In the genomic region with DNA sequence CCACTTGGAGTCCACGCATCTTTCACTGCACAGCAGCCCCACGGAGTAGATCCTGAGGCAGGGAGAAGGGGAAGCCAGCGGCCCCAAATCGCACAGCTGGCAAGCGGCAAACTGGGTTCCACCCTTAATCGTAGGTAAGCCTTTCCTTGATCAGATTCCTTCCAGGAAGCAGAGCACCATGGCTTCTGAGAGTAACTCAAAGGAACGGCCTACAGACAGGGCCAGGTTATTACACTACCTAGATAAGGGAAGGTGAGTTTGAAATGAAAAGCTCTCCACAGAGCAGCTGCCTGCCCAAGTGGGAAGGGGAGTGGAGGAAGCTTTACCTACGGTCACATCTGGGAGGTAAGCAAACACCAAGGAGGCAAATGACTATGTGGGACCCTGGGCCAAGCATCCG, we compare ENCODE assay signal across 30 cellular contexts.
"Had no signal": no experiment of that assay in that cellular context is flagged by ENCODE, and none has a peak within 500 bp of the region (broad histone marks: within the 10 kb centered on the region; RNA-seq: fewer than 3 reads in every experiment).

No MANE protein-coding gene starts in this region.

- H3K27me3 Mint-ChIP-seq: activated CD4-positive, alpha-beta memory T cell treated with anti-CD3 and anti-CD28 coated beads, Interleukin-2, amount 10 ng/mL, durations not matched to agents 7 days and 5 days; activated CD4-positive, alpha-beta T cell treated with anti-CD3 and anti-CD28 coated beads, Interleukin-2, amount 10 ng/mL, durations not matched to agents 7 days and 5 days; activated naive CD4-positive, alpha-beta T cell treated with anti-CD3 and anti-CD28 coated beads, Interleukin-2, amount 10 ng/mL, durations not matched to agents 7 days and 5 days; activated naive CD8-positive, alpha-beta T cell treated with anti-CD3 and anti-CD28 coated beads, Interleukin-2, amount 10 ng/mL, durations not matched to agents 7 days and 5 days; activated T-cell treated with anti-CD3 and anti-CD28 coated beads, Interleukin-2, amount 50 U/mL, for 24 hours; central memory CD8-positive, alpha-beta T cell; dendritic cell treated with granulocyte-macrophage colony-stimulating factor and Interleukin-4, amounts not matched to agents 40 ng/mL and 50 ng/mL, for 4 days had no signal

- H3K4me3 Mint-ChIP-seq: activated CD4-positive, alpha-beta memory T cell treated with anti-CD3 and anti-CD28 coated beads, Interleukin-2, amount 10 ng/mL, durations not matched to agents 7 days and 5 days; activated CD4-positive, alpha-beta T cell treated with anti-CD3 and anti-CD28 coated beads, Interleukin-2, amount 10 ng/mL, durations not matched to agents 7 days and 5 days; activated naive CD4-positive, alpha-beta T cell treated with anti-CD3 and anti-CD28 coated beads, Interleukin-2, amount 10 ng/mL, durations not matched to agents 7 days and 5 days; activated naive CD8-positive, alpha-beta T cell treated with anti-CD3 and anti-CD28 coated beads, Interleukin-2, amount 10 ng/mL, durations not matched to agents 7 days and 5 days; activated T-cell treated with anti-CD3 and anti-CD28 coated beads, Interleukin-2, amount 50 U/mL, for 24 hours; activated T-cell treated with anti-CD3 and anti-CD28 coated beads, Interleukin-2, amount 50 U/mL, for 72 hours; central memory CD8-positive, alpha-beta T cell; dendritic cell treated with granulocyte-macrophage colony-stimulating factor and Interleukin-4, amounts not matched to agents 40 ng/mL and 50 ng/mL, for 4 days; endodermal cell had no signal

- DNase-seq: activated CD4-positive, alpha-beta memory T cell treated with anti-CD3 and anti-CD28 coated beads, Interleukin-2, amount 10 ng/mL, durations not matched to agents 7 days and 5 days; activated CD4-positive, alpha-beta T cell treated with anti-CD3 and anti-CD28 coated beads for 1 hour; activated CD4-positive, alpha-beta T cell treated with anti-CD3 and anti-CD28 coated beads for 4 hours; activated CD4-positive, alpha-beta T cell treated with anti-CD3 and anti-CD28 coated beads, Interleukin-2, amount 10 ng/mL, durations not matched to agents 7 days and 5 days; activated CD4-positive, alpha-beta T cell treated with anti-CD3 and anti-CD28 coated beads, Interleukin-2, amount 50 U/mL, for 4 hours; activated CD4-positive, CD25-positive, alpha-beta regulatory T cell; activated CD8-positive, alpha-beta memory T cell treated with anti-CD3 and anti-CD28 coated beads, Interleukin-2, amount 50 U/mL, for 48 hours; activated gamma-delta T cell; activated naive CD4-positive, alpha-beta T cell; activated naive CD4-positive, alpha-beta T cell treated with anti-CD3 and anti-CD28 coated beads, Interleukin-2, amount 10 ng/mL, durations not matched to agents 7 days and 5 days; activated naive CD8-positive, alpha-beta T cell treated with anti-CD3 and anti-CD28 coated beads, Interleukin-2, amount 10 ng/mL, durations not matched to agents 7 days and 5 days; activated T-cell treated with anti-CD3 and anti-CD28 coated beads for 4 hours; activated T-cell treated with anti-CD3 and anti-CD28 coated beads, Interleukin-2, amount 50 U/mL, for 24 hours; activated T-cell treated with anti-CD3 and anti-CD28 coated beads, Interleukin-2, amount 50 U/mL, for 72 hours; brain microvascular endothelial cell; dorsolateral prefrontal cortex; effector memory CD4-positive, alpha-beta T cell; endodermal cell; foreskin fibroblast; head of caudate nucleus; T-helper 1 cell; T-helper 2 cell had no signal

- H3K27me3 ChIP-seq: ascending aorta, brain microvascular endothelial cell, dorsolateral prefrontal cortex had no signal

- FAIRE-seq: bronchial epithelial cell, frontal cortex had no signal

- H3K27ac Mint-ChIP-seq: activated CD4-positive, alpha-beta memory T cell treated with anti-CD3 and anti-CD28 coated beads, Interleukin-2, amount 10 ng/mL, durations not matched to agents 7 days and 5 days; activated CD4-positive, alpha-beta T cell treated with anti-CD3 and anti-CD28 coated beads, Interleukin-2, amount 10 ng/mL, durations not matched to agents 7 days and 5 days; activated T-cell treated with anti-CD3 and anti-CD28 coated beads, Interleukin-2, amount 50 U/mL, for 24 hours; activated T-cell treated with anti-CD3 and anti-CD28 coated beads, Interleukin-2, amount 50 U/mL, for 72 hours; dendritic cell treated with granulocyte-macrophage colony-stimulating factor and Interleukin-4, amounts not matched to agents 40 ng/mL and 50 ng/mL, for 4 days; endodermal cell had no signal

- H3K4me3 ChIP-seq: ascending aorta, coronary artery, dorsolateral prefrontal cortex had no signal

- ATAC-seq: activated naive CD4-positive, alpha-beta T cell treated with anti-CD3 and anti-CD28 coated beads, Interleukin-2, amount 50 U/mL, for 72 hours; activated T-cell treated with anti-CD3 and anti-CD28 coated beads, Interleukin-2, amount 50 U/mL, for 72 hours; esophagus mucosa had no signal

- H3K9me3 ChIP-seq: ascending aorta had no signal

- H3K27ac ChIP-seq: ascending aorta, brain microvascular endothelial cell, coronary artery, dorsolateral prefrontal cortex had no signal
